Comparison of ENCODE assay signal across 19 cellular contexts in genomic region chr1:160744287-160744857, GRCh38. TPM values are rescaled to one million over a fixed set of nuclear protein-coding genes. Genes with fewer than 3 reads are reported as not detected.
DNase-seq lines count a peak whose midpoint lies in the region; ATAC-seq and TF ChIP-seq lines count a peak whose summit lies in the region.
"Had no signal": no experiment of that assay in that cellular context is flagged by ENCODE, and none has a peak within 500 bp of the region (broad histone marks: within the 10 kb centered on the region; RNA-seq: fewer than 3 reads in every experiment).

No MANE protein-coding gene starts in this region.

- H3K9me2 ChIP-seq in MM.1S (replicated peaks; ENCODE audit: insufficient read depth, low read length): no peaks in the 10 kb centered on the region

- H3K36me3 ChIP-seq in MM.1S (replicated peaks; ENCODE audit: insufficient read depth, low read length): peaks cover 6% of the 10 kb centered on the region
- H3K36me3 ChIP-seq: colonic mucosa, heart left ventricle had no signal

- H3K27me3 ChIP-seq in MM.1S (replicated peaks; ENCODE audit: insufficient read depth, low read length): no peaks in the 10 kb centered on the region
- H3K27me3 ChIP-seq: colonic mucosa had no signal

- CTCF ChIA-PET in activated naive CD4-positive, alpha-beta T cell treated with anti-CD3 and anti-CD28 coated beads, Interleukin-2, amount 10 ng/mL, durations not matched to agents 7 days and 5 days (lab: Charles Lee): interaction anchor here (0.7 to 4.3 kb wide), 10 partner anchors 12 to 73 kb away, joined by 3 to 43 read pairs (median 4); partner anchors contain the start of gene LY9

- peaks cover 22% of the 10 kb centered on the region for H3K36me3 Mint-ChIP-seq in activated naive CD4-positive, alpha-beta T cell treated with anti-CD3 and anti-CD28 coated beads, Interleukin-2, amount 10 ng/mL, durations not matched to agents 7 days and 5 days
- peaks cover 51% of the 10 kb centered on the region for H3K36me3 Mint-ChIP-seq in activated naive CD8-positive, alpha-beta T cell treated with anti-CD3 and anti-CD28 coated beads, Interleukin-2, amount 10 ng/mL, durations not matched to agents 7 days and 5 days

- peak; percentile 35 for TF ChIP-seq CTCF in MM.1S (IDR thresholded peaks at IDR 0.05; ENCODE audit: low read length)

- peaks cover 56% of the 10 kb centered on the region for H3F3A ChIP-seq in MM.1S (ENCODE audit: insufficient read depth, low read length)

- peak overlapping the region; percentile 88 for H3K27ac ChIP-seq in MM.1S (ENCODE audit: low read length)
- H3K27ac ChIP-seq: colonic mucosa had no signal

- POLR2A ChIA-PET in activated naive CD8-positive, alpha-beta T cell treated with anti-CD3 and anti-CD28 coated beads, Interleukin-2, amount 10 ng/mL, durations not matched to agents 7 days and 5 days (lab: Charles Lee): interaction anchor here (0.8 to 2.3 kb wide), 10 partner anchors 11 to 62 kb away, joined by 3 to 24 read pairs (median 8); partner anchors contain the start of genes CD48 and LY9

- no peak overlapping the region for H2AFZ ChIP-seq in MM.1S (ENCODE audit: low read length)

- H3K4me3 ChIP-seq in MM.1S (ENCODE audit: low read length): peak overlapping the region; percentile 81; the same call in 1 of the 2 replicates
- H3K4me3 ChIP-seq: colonic mucosa had no signal

- peak; percentile 74 for ATAC-seq in activated naive CD8-positive, alpha-beta T cell treated with anti-CD3 and anti-CD28 coated beads, Interleukin-2, amount 10 ng/mL, durations not matched to agents 7 days and 5 days (ENCODE audit: low read depth)
- ATAC-seq in stimulated activated naive CD8-positive, alpha-beta T cell treated with anti-CD3 and anti-CD28 coated beads, Interleukin-15, amount 100 ng/mL, for 72 hours: peak; percentile 82
- no peak for ATAC-seq in GM18870 (IDR thresholded peaks at IDR 0.05; ENCODE audit: unreplicated experiment)
- ATAC-seq: esophagus mucosa, heart left ventricle had no signal

- H3K4me2 ChIP-seq in MM.1S (ENCODE audit: low read depth, low read length): peak overlapping the region; percentile 92

- H3K4me1 Mint-ChIP-seq in activated naive CD4-positive, alpha-beta T cell treated with anti-CD3 and anti-CD28 coated beads, Interleukin-2, amount 10 ng/mL, durations not matched to agents 7 days and 5 days: peaks cover 93% of the 10 kb centered on the region
- H3K4me1 Mint-ChIP-seq in activated naive CD8-positive, alpha-beta T cell treated with anti-CD3 and anti-CD28 coated beads, Interleukin-2, amount 10 ng/mL, durations not matched to agents 7 days and 5 days: peaks cover 88% of the 10 kb centered on the region
- peaks cover 86% of the 10 kb centered on the region for H3K4me1 Mint-ChIP-seq in stimulated activated naive CD8-positive, alpha-beta T cell treated with anti-CD3 and anti-CD28 coated beads, Interleukin-15, amount 100 ng/mL, for 72 hours

- DNase-seq in activated naive CD4-positive, alpha-beta T cell treated with anti-CD3 and anti-CD28 coated beads, Interleukin-2, amount 10 ng/mL, durations not matched to agents 7 days and 5 days: no peak
- DNase-seq in activated naive CD4-positive, alpha-beta T cell (lab: John Stamatoyannopoulos, UW): no peak
- DNase-seq in MM.1S (peak; percentile 52), cerebellar cortex (ENCODE audit: low spot score) (no peak)
- DNase-seq in activated naive CD8-positive, alpha-beta T cell treated with anti-CD3 and anti-CD28 coated beads, Interleukin-2, amount 10 ng/mL, durations not matched to agents 7 days and 5 days: no peak
- peak; percentile 37 to 58 for DNase-seq in stimulated activated naive CD8-positive, alpha-beta T cell treated with anti-CD3 and anti-CD28 coated beads, Interleukin-15, amount 100 ng/mL, for 72 hours
- DNase-seq in activated effector memory CD4-positive, alpha-beta T cell treated with anti-CD3 and anti-CD28 coated beads, Interleukin-2, amount 50 U/mL, for 16 hours: no peak
- DNase-seq: aorta, colonic mucosa, DMS79, heart left ventricle, kidney glomerular epithelial cell, NCI-H2081 treated with DMSO at 0.1 percent for 48 hours, NCI-H82, T-helper 9 cell had no signal

- H3K9ac ChIP-seq in MM.1S (ENCODE audit: low read length): peak overlapping the region; percentile 1; the same call in 1 of the 2 replicates

- peaks cover 100% of the 10 kb centered on the region for H3K79me2 ChIP-seq in MM.1S (ENCODE audit: low read length)

- H3K9me3 ChIP-seq in MM.1S (replicated peaks; ENCODE audit: insufficient read depth, low read length): no peaks in the 10 kb centered on the region
- H3K9me3 ChIP-seq: colonic mucosa, heart left ventricle had no signal

- H4K20me1 ChIP-seq in MM.1S (ENCODE audit: insufficient read depth, low read length): peaks cover 32% of the 10 kb centered on the region; the same call in 1 of the 2 replicates

- H3K27ac Mint-ChIP-seq in activated naive CD4-positive, alpha-beta T cell treated with anti-CD3 and anti-CD28 coated beads, Interleukin-2, amount 10 ng/mL, durations not matched to agents 7 days and 5 days: peak overlapping the region; percentile 96
- H3K27ac Mint-ChIP-seq in activated naive CD8-positive, alpha-beta T cell treated with anti-CD3 and anti-CD28 coated beads, Interleukin-2, amount 10 ng/mL, durations not matched to agents 7 days and 5 days: peak overlapping the region; percentile 85
- peak overlapping the region; percentile 81 to 89 for H3K27ac Mint-ChIP-seq in stimulated activated naive CD8-positive, alpha-beta T cell treated with anti-CD3 and anti-CD28 coated beads, Interleukin-15, amount 100 ng/mL, for 72 hours

- no peaks in the 10 kb centered on the region for H3K27me3 Mint-ChIP-seq in activated naive CD4-positive, alpha-beta T cell treated with anti-CD3 and anti-CD28 coated beads, Interleukin-2, amount 10 ng/mL, durations not matched to agents 7 days and 5 days
- H3K27me3 Mint-ChIP-seq in activated naive CD8-positive, alpha-beta T cell treated with anti-CD3 and anti-CD28 coated beads, Interleukin-2, amount 10 ng/mL, durations not matched to agents 7 days and 5 days: no peaks in the 10 kb centered on the region
- no peaks in the 10 kb centered on the region for H3K27me3 Mint-ChIP-seq in stimulated activated naive CD8-positive, alpha-beta T cell treated with anti-CD3 and anti-CD28 coated beads, Interleukin-15, amount 100 ng/mL, for 72 hours

- H3K9me3 Mint-ChIP-seq in activated naive CD4-positive, alpha-beta T cell treated with anti-CD3 and anti-CD28 coated beads, Interleukin-2, amount 10 ng/mL, durations not matched to agents 7 days and 5 days: peaks cover 3% of the 10 kb centered on the region
- no peaks in the 10 kb centered on the region for H3K9me3 Mint-ChIP-seq in activated naive CD8-positive, alpha-beta T cell treated with anti-CD3 and anti-CD28 coated beads, Interleukin-2, amount 10 ng/mL, durations not matched to agents 7 days and 5 days
- H3K9me3 Mint-ChIP-seq in stimulated activated naive CD8-positive, alpha-beta T cell treated with anti-CD3 and anti-CD28 coated beads, Interleukin-15, amount 100 ng/mL, for 72 hours: no peaks in the 10 kb centered on the region

- peaks cover 44% of the 10 kb centered on the region for H3K4me1 ChIP-seq in MM.1S (ENCODE audit: low read length)
- H3K4me1 ChIP-seq: colonic mucosa had no signal

- peak overlapping the region; percentile 53 for H3K4me3 Mint-ChIP-seq in activated naive CD4-positive, alpha-beta T cell treated with anti-CD3 and anti-CD28 coated beads, Interleukin-2, amount 10 ng/mL, durations not matched to agents 7 days and 5 days
- H3K4me3 Mint-ChIP-seq in activated naive CD8-positive, alpha-beta T cell treated with anti-CD3 and anti-CD28 coated beads, Interleukin-2, amount 10 ng/mL, durations not matched to agents 7 days and 5 days: peak overlapping the region; percentile 79
- peak overlapping the region; percentile 79 to 85 for H3K4me3 Mint-ChIP-seq in stimulated activated naive CD8-positive, alpha-beta T cell treated with anti-CD3 and anti-CD28 coated beads, Interleukin-15, amount 100 ng/mL, for 72 hours

RNA-seq across cellular contexts. Expression of gene SLAMF7, which starts 5.3 kb away (rescaled TPM):
- 100 to 1,000 TPM; 124 to 137 TPM for total RNA-seq in activated naive CD8-positive, alpha-beta T cell treated with anti-CD3 and anti-CD28 coated beads, Interleukin-2, amount 10 ng/mL, durations not matched to agents 7 days and 5 days
- total RNA-seq: HT-29 had no signal

RNA-seq across cellular contexts. Expression of gene CD48, which starts 32.8 kb away (rescaled TPM):
- 100 to 1,000 TPM; 379 to 386 TPM for total RNA-seq in activated naive CD8-positive, alpha-beta T cell treated with anti-CD3 and anti-CD28 coated beads, Interleukin-2, amount 10 ng/mL, durations not matched to agents 7 days and 5 days
- total RNA-seq: HT-29 had no signal

RNA-seq across cellular contexts. Expression of gene LY9, which starts 51.6 kb away (rescaled TPM):
- 10 to 100 TPM; 70.9 to 73.6 TPM for total RNA-seq in activated naive CD8-positive, alpha-beta T cell treated with anti-CD3 and anti-CD28 coated beads, Interleukin-2, amount 10 ng/mL, durations not matched to agents 7 days and 5 days
- total RNA-seq: HT-29, M059J had no signal

Comparison
In these comparisons a context has a peak if more than half of its experiments do, and no peak if none do; other contexts are left out.
1. DNase-seq: peak in MM.1S (single experiment) and stimulated activated naive CD8-positive, alpha-beta T cell treated with anti-CD3 and anti-CD28 coated beads, Interleukin-15, amount 100 ng/mL, for 72 hours (2 of 2); none in activated naive CD4-positive, alpha-beta T cell treated with anti-CD3 and anti-CD28 coated beads, Interleukin-2, amount 10 ng/mL, durations not matched to agents 7 days and 5 days (single experiment), activated naive CD4-positive, alpha-beta T cell (0 of 4), activated naive CD8-positive, alpha-beta T cell treated with anti-CD3 and anti-CD28 coated beads, Interleukin-2, amount 10 ng/mL, durations not matched to agents 7 days and 5 days (single experiment), activated effector memory CD4-positive, alpha-beta T cell treated with anti-CD3 and anti-CD28 coated beads, Interleukin-2, amount 50 U/mL, for 16 hours (single experiment) and cerebellar cortex (single experiment).
2. Peak in every context shown above with its lines, with median percentiles within 50 percentile points of each other: H3K27ac Mint-ChIP-seq and H3K4me3 Mint-ChIP-seq.